17 cellular contexts compared by ENCODE assay signal in the genomic region with DNA sequence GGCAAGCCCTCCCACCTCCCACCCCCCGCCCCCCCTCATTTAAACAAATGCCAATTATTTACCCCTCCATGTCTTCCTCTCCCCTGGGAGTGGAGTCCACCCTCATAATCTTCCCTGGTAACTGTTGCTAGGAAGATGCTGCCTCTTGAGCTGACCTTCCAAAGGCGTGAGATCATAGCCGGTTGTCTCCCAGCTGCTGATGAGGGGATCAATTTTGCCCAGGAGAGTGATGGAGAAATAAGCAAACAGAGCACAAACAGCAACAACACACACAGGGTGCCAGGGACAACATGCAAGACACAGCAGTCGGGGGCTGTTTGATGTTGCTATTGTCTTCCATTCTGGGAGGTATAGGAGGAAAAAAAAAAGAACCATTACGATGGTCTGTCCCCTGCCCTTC.
DNase-seq lines count a peak whose midpoint lies in the region; ATAC-seq and TF ChIP-seq lines count a peak whose summit lies in the region.
"Had no signal": no experiment of that assay in that cellular context is flagged by ENCODE, and none has a peak within 500 bp of the region (broad histone marks: within the 10 kb centered on the region; RNA-seq: fewer than 3 reads in every experiment).

No MANE protein-coding gene starts in this region.

- H3K4me1 Mint-ChIP-seq in CD4-positive, alpha-beta T cell (ENCODE audit: low read depth): no peaks in the 10 kb centered on the region

- H3K27ac ChIP-seq in neural cell (ENCODE audit: low read length): no peak overlapping the region
- H3K27ac ChIP-seq in CD4-positive, alpha-beta T cell (ENCODE audit: low read depth, low read length): no peak overlapping the region

- H3K27me3 ChIP-seq in neural cell (ENCODE audit: insufficient read depth, low read depth, low read length): no peaks in the 10 kb centered on the region
- H3K27me3 ChIP-seq in CD4-positive, alpha-beta T cell (ENCODE audit: control insufficient read depth, insufficient read depth, low read length): peaks cover 12% of the 10 kb centered on the region

- H3K9me3 ChIP-seq in neural cell (ENCODE audit: low read length): no peaks in the 10 kb centered on the region
- no peaks in the 10 kb centered on the region for H3K9me3 ChIP-seq in CD4-positive, alpha-beta T cell (ENCODE audit: control insufficient read depth, low read length)

- no peak for TF ChIP-seq EP300 in neural cell (conservative IDR thresholded peaks at IDR 0.05; ENCODE audit: poor library complexity, severe bottlenecking)

- CTCF ChIA-PET in CD4-positive, alpha-beta T cell (lab: Charles Lee): no interaction called here

- H3K27me3 Mint-ChIP-seq in CD4-positive, alpha-beta T cell: peaks cover 17% of the 10 kb centered on the region

- intact Hi-C loops in CD4-positive, alpha-beta T cell (cut with DNase I, micrococcal nuclease): no loop called here

- H3K36me3 ChIP-seq in neural cell (ENCODE audit: insufficient read depth, low read length): no peaks in the 10 kb centered on the region

- H4K20me1 ChIP-seq in neural cell (ENCODE audit: insufficient read depth): no peaks in the 10 kb centered on the region

- POLR2A ChIA-PET in CD4-positive, alpha-beta T cell (lab: Charles Lee): interaction anchor here (0.6 kb wide), 1 partner anchor 9 kb away, joined by 3 read pairs; no protein-coding TSS in a partner anchor

- no peaks in the 10 kb centered on the region for H3K9me2 ChIP-seq in neural cell (ENCODE audit: insufficient read depth, low read length)

- no peaks in the 10 kb centered on the region for H3F3A ChIP-seq in neural cell (ENCODE audit: insufficient read depth, low read length, poor library complexity, severe bottlenecking)

- H2AFZ ChIP-seq in neural cell (ENCODE audit: low read depth, low read length): no peak overlapping the region

- TF ChIP-seq RAD21 in neural cell (conservative IDR thresholded peaks at IDR 0.05): no peak

- no peaks in the 10 kb centered on the region for H3K79me2 ChIP-seq in neural cell (replicated peaks; ENCODE audit: insufficient read depth, low read length)

- H3K9me3 Mint-ChIP-seq in CD4-positive, alpha-beta T cell: no peaks in the 10 kb centered on the region
- H3K9me3 Mint-ChIP-seq: CD8-positive, alpha-beta memory T cell; T-helper 1 cell treated with Interleukin-12 subunit alpha and Interleukin-12 subunit beta and Interleukin-4 antibody, amounts not matched to agents 30 μg/mL and 1 μg/mL, for 36 hours had no signal

- H3K4me2 ChIP-seq in neural cell (ENCODE audit: low read length): no peak overlapping the region

- no peak for TF ChIP-seq CTCF in neural cell (IDR thresholded peaks at IDR 0.05; ENCODE audit: poor library complexity, severe bottlenecking)
- TF ChIP-seq CTCF in CD4-positive, alpha-beta T cell (IDR thresholded peaks at IDR 0.05): no peak

- H3K27ac Mint-ChIP-seq in CD4-positive, alpha-beta T cell: no peak overlapping the region
- H3K27ac Mint-ChIP-seq: T-helper 1 cell treated with Interleukin-12 subunit alpha and Interleukin-12 subunit beta and Interleukin-4 antibody, amounts not matched to agents 30 μg/mL and 1 μg/mL, for 36 hours had no signal

- no peak for ATAC-seq in CD4-positive, alpha-beta T cell (ENCODE audit: poor library complexity)
- no peak for ATAC-seq in HG02852 (IDR thresholded peaks at IDR 0.05; ENCODE audit: unreplicated experiment)
- ATAC-seq: Right ventricle myocardium inferior had no signal

- H3K4me3 ChIP-seq in neural cell (ENCODE audit: low read length): no peak overlapping the region

- H3K36me3 Mint-ChIP-seq in CD4-positive, alpha-beta T cell (ENCODE audit: low read depth): no peaks in the 10 kb centered on the region
- H3K36me3 Mint-ChIP-seq: CD8-positive, alpha-beta memory T cell had no signal

- peak; percentile 12 for DNase-seq in NCI-H2227 (lab: John Stamatoyannopoulos, UW; ENCODE audit: unreplicated experiment)
- DNase-seq in NCI-H2227 treated with DMSO at 0.1 percent for 48 hours (lab: John Stamatoyannopoulos, UW): no peak
- peak; percentile 93 for DNase-seq in NCI-H748 (lab: John Stamatoyannopoulos, UW; ENCODE audit: unreplicated experiment)
- DNase-seq in NCI-H2196 (lab: John Stamatoyannopoulos, UW; ENCODE audit: unreplicated experiment): no peak
- DNase-seq in CD4-positive, alpha-beta T cell: no peak
- DNase-seq: AML-193; C1 segment of cervical spinal cord; CD8-positive, alpha-beta memory T cell; DMS79; Kasumi-1; NCI-H1436; NCI-H2029 treated with DMSO at 0.1 percent for 48 hours; NCI-H510A had no signal

- no peak overlapping the region for H3K9ac ChIP-seq in neural cell (ENCODE audit: low read length)

- H3K4me3 Mint-ChIP-seq in CD4-positive, alpha-beta T cell: no peak overlapping the region
- H3K4me3 Mint-ChIP-seq: CD8-positive, alpha-beta memory T cell; T-helper 1 cell treated with Interleukin-12 subunit alpha and Interleukin-12 subunit beta and Interleukin-4 antibody, amounts not matched to agents 30 μg/mL and 1 μg/mL, for 36 hours had no signal

TF ChIP-seq in neural cell, 6 proteins besides CTCF, POLR2A, EP300 and RAD21:
- TF ChIP-seq, protein P1, sequence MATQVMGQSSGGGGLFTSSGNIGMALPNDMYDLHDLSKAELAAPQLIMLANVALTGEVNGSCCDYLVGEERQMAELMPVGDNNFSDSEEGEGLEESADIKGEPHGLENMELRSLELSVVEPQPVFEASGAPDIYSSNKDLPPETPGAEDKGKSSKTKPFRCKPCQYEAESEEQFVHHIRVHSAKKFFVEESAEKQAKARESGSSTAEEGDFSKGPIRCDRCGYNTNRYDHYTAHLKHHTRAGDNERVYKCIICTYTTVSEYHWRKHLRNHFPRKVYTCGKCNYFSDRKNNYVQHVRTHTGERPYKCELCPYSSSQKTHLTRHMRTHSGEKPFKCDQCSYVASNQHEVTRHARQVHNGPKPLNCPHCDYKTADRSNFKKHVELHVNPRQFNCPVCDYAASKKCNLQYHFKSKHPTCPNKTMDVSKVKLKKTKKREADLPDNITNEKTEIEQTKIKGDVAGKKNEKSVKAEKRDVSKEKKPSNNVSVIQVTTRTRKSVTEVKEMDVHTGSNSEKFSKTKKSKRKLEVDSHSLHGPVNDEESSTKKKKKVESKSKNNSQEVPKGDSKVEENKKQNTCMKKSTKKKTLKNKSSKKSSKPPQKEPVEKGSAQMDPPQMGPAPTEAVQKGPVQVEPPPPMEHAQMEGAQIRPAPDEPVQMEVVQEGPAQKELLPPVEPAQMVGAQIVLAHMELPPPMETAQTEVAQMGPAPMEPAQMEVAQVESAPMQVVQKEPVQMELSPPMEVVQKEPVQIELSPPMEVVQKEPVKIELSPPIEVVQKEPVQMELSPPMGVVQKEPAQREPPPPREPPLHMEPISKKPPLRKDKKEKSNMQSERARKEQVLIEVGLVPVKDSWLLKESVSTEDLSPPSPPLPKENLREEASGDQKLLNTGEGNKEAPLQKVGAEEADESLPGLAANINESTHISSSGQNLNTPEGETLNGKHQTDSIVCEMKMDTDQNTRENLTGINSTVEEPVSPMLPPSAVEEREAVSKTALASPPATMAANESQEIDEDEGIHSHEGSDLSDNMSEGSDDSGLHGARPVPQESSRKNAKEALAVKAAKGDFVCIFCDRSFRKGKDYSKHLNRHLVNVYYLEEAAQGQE (IDR thresholded peaks at IDR 0.05; ENCODE audit: borderline replicate concordance): no peak
- TF ChIP-seq SMC3 (conservative IDR thresholded peaks at IDR 0.05; ENCODE audit: poor library complexity) (no peak), MXI1 (conservative IDR thresholded peaks at IDR 0.05; ENCODE audit: poor library complexity, severe bottlenecking) (no peak), POLR2AphosphoS5 (IDR thresholded peaks at IDR 0.05) (peak; percentile 52), EZH2 (IDR thresholded peaks at IDR 0.05; ENCODE audit: borderline replicate concordance, insufficient read depth, low read length, poor library complexity, severe bottlenecking) (no peak), TAF1 (IDR thresholded peaks at IDR 0.05; ENCODE audit: low read depth) (no peak)
TF ChIP-seq in neural cell: peak in this region for 1.

Comparison
In these comparisons a context has a peak if more than half of its experiments do, and no peak if none do; other contexts are left out.
1. DNase-seq: peak in NCI-H2227 (single experiment) and NCI-H748 (single experiment); none in NCI-H2227 treated with DMSO at 0.1 percent for 48 hours (single experiment), NCI-H2196 (single experiment) and CD4-positive, alpha-beta T cell (0 of 10).